In the genomic region with DNA sequence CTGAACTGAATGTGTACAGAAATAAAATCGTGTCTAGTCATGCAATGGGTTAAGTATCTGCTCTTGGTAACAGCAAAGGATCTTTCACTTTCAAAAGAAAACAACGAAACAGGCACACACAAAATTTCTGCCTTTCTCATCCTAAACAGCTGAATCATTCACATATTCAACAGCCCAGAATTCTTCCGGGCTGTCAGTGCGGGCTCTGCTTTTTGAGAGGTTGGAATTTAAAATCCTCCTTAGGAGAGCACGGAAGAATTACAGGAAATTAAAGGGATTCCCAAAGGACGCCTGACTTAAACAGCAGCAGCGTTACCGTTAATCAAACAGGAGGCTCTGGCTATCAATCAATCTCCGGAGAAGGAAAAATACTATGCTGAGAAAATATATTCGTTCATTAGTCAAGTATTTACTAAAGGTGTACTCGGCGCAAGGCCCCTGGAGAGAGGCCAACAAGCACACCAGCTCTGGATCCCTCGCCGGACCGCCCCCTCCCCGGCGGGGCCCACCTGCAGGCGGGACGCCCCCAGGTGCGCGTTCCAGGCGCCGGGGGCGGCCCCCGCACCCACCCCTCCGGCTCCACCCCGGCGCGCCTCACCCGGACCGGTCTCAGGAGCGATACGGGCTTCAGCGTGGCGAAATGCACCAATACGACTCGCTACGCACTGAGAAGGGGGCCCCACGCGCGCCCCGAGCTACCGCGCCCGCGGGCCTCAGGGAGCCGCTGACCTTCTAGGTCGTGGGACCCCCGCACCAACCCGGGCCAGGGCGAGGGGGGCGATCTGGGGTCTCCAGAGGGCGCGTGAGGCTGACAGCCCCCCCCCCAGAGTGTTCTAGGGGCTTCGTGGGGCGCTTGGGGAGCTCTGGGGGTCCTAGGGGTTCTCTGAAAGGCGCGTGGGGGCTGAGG, we compare ENCODE assay signal across 8 cellular contexts. TPM values are rescaled to one million over a fixed set of nuclear protein-coding genes. Genes with fewer than 3 reads are reported as not detected.
DNase-seq lines count a peak whose midpoint lies in the region; ATAC-seq and TF ChIP-seq lines count a peak whose summit lies in the region.

No MANE protein-coding gene starts in this region.

- H3K9ac ChIP-seq in OCI-LY3 (ENCODE audit: low read length) (peak overlapping the region; percentile 83), fibroblast of lung (ENCODE audit: insufficient read depth, low read length) (peak overlapping the region; percentile 83)

- DNase-seq in EL (peak; percentile 71), HFF-Myc (ENCODE audit: extremely low read depth, low read depth) (no peak), activated T-helper 1 cell treated with Interleukin-2 at 50 U/mL for 16 hours (ENCODE audit: low read depth) (peak; percentile 34), fibroblast of lung (ENCODE audit: low read depth in 2 of 2) (peak; percentile 58 to 67), thoracic aorta (ENCODE audit: low spot score) (no peak), NCI-H774 (lab: John Stamatoyannopoulos, UW) (no peak)
- no peak for DNase-seq in natural killer cell treated with Interleukin-12 subunit alpha and Interleukin-12 subunit beta and Interleukin-15 and Interleukin-18, amount 100 ng/mL, for 72 hours (ENCODE audit: low spot score)

- H3K4me1 Mint-ChIP-seq in natural killer cell treated with Interleukin-12 subunit alpha and Interleukin-12 subunit beta and Interleukin-15 and Interleukin-18, amount 100 ng/mL, for 72 hours (ENCODE audit: low read depth in 2 of 2) = peaks cover 31 to 46% of the 10 kb centered on the region in 2 donors

- H4K20me1 ChIP-seq in OCI-LY3 (ENCODE audit: insufficient read depth, low read length) (peaks cover 13% of the 10 kb centered on the region; the same call in 1 of the 2 replicates), fibroblast of lung (ENCODE audit: control insufficient read depth, extremely low read depth, insufficient read depth, low read length) (no peaks in the 10 kb centered on the region)

- H3K9me3 Mint-ChIP-seq in natural killer cell treated with Interleukin-12 subunit alpha and Interleukin-12 subunit beta and Interleukin-15 and Interleukin-18, amount 100 ng/mL, for 72 hours = no peaks in the 10 kb centered on the region

- no peaks in the 10 kb centered on the region for H3K27me3 ChIP-seq in OCI-LY3 (ENCODE audit: low read depth, low read length)
- H3K27me3 ChIP-seq in fibroblast of lung (ENCODE audit: control insufficient read depth, insufficient read depth, low read length) = no peaks in the 10 kb centered on the region
- H3K27me3 ChIP-seq in thoracic aorta (replicated peaks; ENCODE audit: insufficient read depth) = no peaks in the 10 kb centered on the region

- peaks cover 4% of the 10 kb centered on the region for H3K36me3 Mint-ChIP-seq in natural killer cell treated with Interleukin-12 subunit alpha and Interleukin-12 subunit beta and Interleukin-15 and Interleukin-18, amount 100 ng/mL, for 72 hours

- H3K27me3 Mint-ChIP-seq in natural killer cell treated with Interleukin-12 subunit alpha and Interleukin-12 subunit beta and Interleukin-15 and Interleukin-18, amount 100 ng/mL, for 72 hours = peaks cover 0 to 6% of the 10 kb centered on the region in 2 donors

- TF ChIP-seq CTCF in HFF-Myc (IDR thresholded peaks at IDR 0.05; ENCODE audit: low read depth, low read length, missing control alignments) (no peak), OCI-LY3 (IDR thresholded peaks at IDR 0.05; ENCODE audit: low read depth, low read length) (no peak), fibroblast of lung (conservative IDR thresholded peaks at IDR 0.05 in 1 of 2, IDR thresholded peaks at IDR 0.05 in 1 of 2; ENCODE audit: low read depth in 1 of 2, low read length in 2 of 2) (no peak), thoracic aorta (IDR thresholded peaks at IDR 0.05) (no peak)

- peaks cover 14% of the 10 kb centered on the region for H3K4me1 ChIP-seq in OCI-LY3 (ENCODE audit: low read length)
- H3K4me1 ChIP-seq in fibroblast of lung (ENCODE audit: control insufficient read depth, extremely low read depth, insufficient read depth, low read length) = no peaks in the 10 kb centered on the region
- H3K4me1 ChIP-seq in thoracic aorta (ENCODE audit: control insufficient read depth in 1 of 2, low read depth in 2 of 2) = peaks cover 14 to 16% of the 10 kb centered on the region in 2 donors

- peak overlapping the region; percentile 95 to 96 for H3K27ac Mint-ChIP-seq in natural killer cell treated with Interleukin-12 subunit alpha and Interleukin-12 subunit beta and Interleukin-15 and Interleukin-18, amount 100 ng/mL, for 72 hours

- H3K27ac ChIP-seq in OCI-LY3 (ENCODE audit: low read length) = 0 out of 2 replicates have a peak overlapping the region, but pooled peaks have one; percentile 21
- H3K27ac ChIP-seq in fibroblast of lung (ENCODE audit: insufficient read depth, low read length) = peak overlapping the region; percentile 85
- H3K27ac ChIP-seq in thoracic aorta = peak overlapping the region; percentile 88 to 93

- H3K36me3 ChIP-seq in OCI-LY3 (replicated peaks; ENCODE audit: low read depth, low read length) (no peaks in the 10 kb centered on the region), fibroblast of lung (ENCODE audit: control insufficient read depth, insufficient read depth, low read length) (no peaks in the 10 kb centered on the region), thoracic aorta (no peaks in the 10 kb centered on the region)

- H3K79me2 ChIP-seq in OCI-LY3 (ENCODE audit: low read length) (peaks cover 24% of the 10 kb centered on the region), fibroblast of lung (ENCODE audit: control insufficient read depth, insufficient read depth, low read length) (peaks cover 46% of the 10 kb centered on the region)

- H3K9me3 ChIP-seq in OCI-LY3 (ENCODE audit: insufficient read depth, low read length) (no peaks in the 10 kb centered on the region), fibroblast of lung (ENCODE audit: control insufficient read depth, insufficient read depth, low read depth, low read length) (no peaks in the 10 kb centered on the region), thoracic aorta (no peaks in the 10 kb centered on the region)

- H3K4me3 ChIP-seq in HFF-Myc (replicated peaks; ENCODE audit: low read depth, low read length) (peak overlapping the region; percentile 92), OCI-LY3 (ENCODE audit: low read length) (peak overlapping the region; percentile 87), fibroblast of lung (replicated peaks in 1 of 4; ENCODE audit: control extremely low read depth in 1 of 4, insufficient read depth in 1 of 4, low read depth in 3 of 4, low read length in 4 of 4) (peak overlapping the region; percentile 85 to 92 (median 88)), thoracic aorta (peak overlapping the region; percentile 97)

- peak overlapping the region; percentile 100 for H3K4me3 Mint-ChIP-seq in natural killer cell treated with Interleukin-12 subunit alpha and Interleukin-12 subunit beta and Interleukin-15 and Interleukin-18, amount 100 ng/mL, for 72 hours

- H3K4me2 ChIP-seq in OCI-LY3 (ENCODE audit: low read length) (peak overlapping the region; percentile 79), fibroblast of lung (ENCODE audit: extremely low read depth, insufficient read depth, low read length) (peak overlapping the region; percentile 91)

- peak in 1 of 2 donors; percentile 46 for ATAC-seq in natural killer cell treated with Interleukin-12 subunit alpha and Interleukin-12 subunit beta and Interleukin-15 and Interleukin-18, amount 100 ng/mL, for 72 hours
- no peak for ATAC-seq in thoracic aorta (ENCODE audit: insufficient number of reproducible peaks, low FRiP score, low read depth)

- H2AFZ ChIP-seq in OCI-LY3 (ENCODE audit: low read depth, low read length) (no peak overlapping the region; the same call in 1 of the 2 replicates), fibroblast of lung (ENCODE audit: low read length) (peak overlapping the region; percentile 35)

RNA-seq across cellular contexts. Expression of a gene that starts 1.0 kb away (rescaled TPM):
- 7.7 and 12.6 TPM in 2 replicates for total RNA-seq in fibroblast of lung
- polyA plus RNA-seq in fibroblast of lung = 3.3 and 5.1 TPM in 2 replicates
- polyA plus RNA-seq in fibroblast of lung (2012) = 1.8 and 2.6 TPM in 2 replicates
- polyA minus RNA-seq in fibroblast of lung (ENCODE audit: low replicate concordance) = 0.16 and 0.37 TPM in 2 replicates
- total RNA-seq in natural killer cell treated with Interleukin-12 subunit alpha and Interleukin-12 subunit beta and Interleukin-15 and Interleukin-18, amount 100 ng/mL, for 72 hours = 10 to 100 TPM; 12.4 to 16.6 TPM
- total RNA-seq in thoracic aorta = 10 to 100 TPM; 10.2 to 17.1 TPM

RNA-seq across cellular contexts. Expression of a gene that starts 19.2 kb away (rescaled TPM):
- total RNA-seq in fibroblast of lung (not detected in 2 replicates), thoracic aorta (not detected)
- polyA plus RNA-seq in fibroblast of lung = not detected in 2 replicates
- not detected in 2 replicates for polyA plus RNA-seq in fibroblast of lung (2012)
- not detected in 2 replicates for polyA minus RNA-seq in fibroblast of lung (ENCODE audit: low replicate concordance)
- not detected for total RNA-seq in natural killer cell treated with Interleukin-12 subunit alpha and Interleukin-12 subunit beta and Interleukin-15 and Interleukin-18, amount 100 ng/mL, for 72 hours

RNA-seq across cellular contexts. Expression of a gene that starts 32.4 kb away (rescaled TPM):
- not detected in 2 replicates for total RNA-seq in fibroblast of lung
- not detected in 2 replicates for polyA plus RNA-seq in fibroblast of lung
- not detected in 2 replicates for polyA plus RNA-seq in fibroblast of lung (2012)
- not detected in 2 replicates for polyA minus RNA-seq in fibroblast of lung (ENCODE audit: low replicate concordance)
- not detected for total RNA-seq in natural killer cell treated with Interleukin-12 subunit alpha and Interleukin-12 subunit beta and Interleukin-15 and Interleukin-18, amount 100 ng/mL, for 72 hours
- total RNA-seq in thoracic aorta = not detected

RNA-seq across cellular contexts. Expression of a gene that starts 58.3 kb away (rescaled TPM):
- total RNA-seq in fibroblast of lung (21.5 and 28.0 TPM in 2 replicates), thoracic aorta (10 to 100 TPM; 14.5 to 18.9 TPM)
- polyA plus RNA-seq in fibroblast of lung = 10.8 and 11.2 TPM in 2 replicates
- polyA plus RNA-seq in fibroblast of lung (2012) = 8.3 and 8.9 TPM in 2 replicates
- 75.5 and 110 TPM in 2 replicates for polyA minus RNA-seq in fibroblast of lung (ENCODE audit: low replicate concordance)
- 10 to 100 TPM; 17.9 to 20.9 TPM for total RNA-seq in natural killer cell treated with Interleukin-12 subunit alpha and Interleukin-12 subunit beta and Interleukin-15 and Interleukin-18, amount 100 ng/mL, for 72 hours

Comparison
In these comparisons a context has a peak if more than half of its experiments do, and no peak if none do; other contexts are left out.
1. DNase-seq: peak in EL (single experiment), activated T-helper 1 cell treated with Interleukin-2 at 50 U/mL for 16 hours (single experiment) and fibroblast of lung (2 of 2); none in HFF-Myc (single experiment), natural killer cell treated with Interleukin-12 subunit alpha and Interleukin-12 subunit beta and Interleukin-15 and Interleukin-18, amount 100 ng/mL, for 72 hours (single experiment), thoracic aorta (single experiment) and NCI-H774 (single experiment).
2. H3K27ac ChIP-seq: peak in every context shown above with its lines; median percentile 90 in thoracic aorta; 85 in fibroblast of lung; 21 in OCI-LY3.
3. Peak in every context shown above with its lines, with median percentiles within 50 percentile points of each other: H3K4me3 ChIP-seq.